In genomic region chr19:11989112-11989456, GRCh38 we compare ENCODE assay signal across 8 cellular contexts.
DNase-seq lines count a peak whose midpoint lies in the region; ATAC-seq and TF ChIP-seq lines count a peak whose summit lies in the region.

No MANE protein-coding gene starts in this region.

- no peaks in the 10 kb centered on the region for H4K20me1 ChIP-seq in KMS-11 (ENCODE audit: insufficient read depth)

- peaks cover 2% of the 10 kb centered on the region for H3K27me3 Mint-ChIP-seq in nephron progenitor cell (ENCODE audit: low read depth, poor library complexity)

- no peak overlapping the region for H3K27ac ChIP-seq in KMS-11

- peaks cover 65% of the 10 kb centered on the region for H3K9me3 Mint-ChIP-seq in nephron progenitor cell

- no peak overlapping the region for H3K27ac Mint-ChIP-seq in nephron progenitor cell

- peak overlapping the region; percentile 99 for H3K4me3 Mint-ChIP-seq in nephron progenitor cell

- no peak for DNase-seq in AG10803 (ENCODE audit: low read depth)
- DNase-seq in cardiac fibroblast (ENCODE audit: low read depth in 2 of 2) = no peak
- no peak for DNase-seq in nephron progenitor cell
- DNase-seq in medulla oblongata (ENCODE audit: extremely low spot score) = no peak
- DNase-seq in COR-L47 (lab: John Stamatoyannopoulos, UW) = no peak

- no peak for ATAC-seq in HG02678 (IDR thresholded peaks at IDR 0.05; ENCODE audit: unreplicated experiment)
- ATAC-seq in GM21825 (IDR thresholded peaks at IDR 0.05; ENCODE audit: unreplicated experiment) = no peak

- H3K79me2 ChIP-seq in KMS-11 (ENCODE audit: insufficient read depth, low read depth) = no peaks in the 10 kb centered on the region

- TF ChIP-seq CTCF in AG10803 (conservative IDR thresholded peaks at IDR 0.05; ENCODE audit: low read length) = no peak
- TF ChIP-seq CTCF in KMS-11 (conservative IDR thresholded peaks at IDR 0.05; ENCODE audit: low read depth, low read length) = peak; percentile 10
- no peak for TF ChIP-seq CTCF in cardiac fibroblast (IDR thresholded peaks at IDR 0.05; ENCODE audit: low read depth, low read length)
- TF ChIP-seq CTCF in nephron progenitor cell (IDR thresholded peaks at IDR 0.05) = no peak

- no peaks in the 10 kb centered on the region for H3K27me3 ChIP-seq in KMS-11 (ENCODE audit: insufficient read depth, low read depth)

- peaks cover 9% of the 10 kb centered on the region for H3K4me1 Mint-ChIP-seq in nephron progenitor cell

- H3K4me1 ChIP-seq in KMS-11 (ENCODE audit: low read depth, poor library complexity, severe bottlenecking) = no peaks in the 10 kb centered on the region

- H3K36me3 Mint-ChIP-seq in nephron progenitor cell (ENCODE audit: low read depth) = peaks cover 47% of the 10 kb centered on the region

- peak overlapping the region; percentile 71; the same call in 1 of the 2 replicates for H3K4me2 ChIP-seq in KMS-11

- H3K4me3 ChIP-seq in AG10803 (ENCODE audit: low read length) = peak overlapping the region; percentile 90
- no peak overlapping the region for H3K4me3 ChIP-seq in KMS-11 (IDR thresholded peaks at IDR 0.05; ENCODE audit: insufficient read depth, low read depth, low read length)
- peak overlapping the region; percentile 65 to 88 for H3K4me3 ChIP-seq in cardiac fibroblast (replicated peaks in 1 of 2; ENCODE audit: low read depth in 2 of 2, low read length in 2 of 2)

- no peaks in the 10 kb centered on the region for H3K36me3 ChIP-seq in KMS-11 (ENCODE audit: insufficient read depth)

- H3K9ac ChIP-seq in KMS-11 = no peak overlapping the region

- H2AFZ ChIP-seq in KMS-11 (ENCODE audit: low read depth) = no peak overlapping the region
